Comparison of ENCODE assay signal across 1 cellular context in genomic region chr7:41882745-41883527, GRCh38.
TF ChIP-seq lines count a peak whose summit lies in the region.

No MANE protein-coding gene starts in this region.

TF ChIP-seq in GM12878, 131 proteins besides CTCF, POLR2A, EP300 and RAD21 (continued from another document):
- TF ChIP-seq MLLT1 (IDR thresholded peaks at IDR 0.05): peak; percentile 78
TF ChIP-seq in GM12878: peak in this region for 28.
